8 cellular contexts compared by ENCODE assay signal in genomic region chr2:219552382-219553167, GRCh38. TPM values are rescaled to one million over a fixed set of nuclear protein-coding genes. Genes with fewer than 3 reads are reported as not detected.
A peak's percentile ranks its signal among the peaks of the same experiment; 100 is the strongest.
DNase-seq lines count a peak whose midpoint lies in the region; ATAC-seq and TF ChIP-seq lines count a peak whose summit lies in the region.

No MANE protein-coding gene starts in this region.

- H3K36me3 ChIP-seq in HUES64 (ENCODE audit: insufficient read depth, low read length) (peaks cover 4% of the 10 kb centered on the region; the same call in 1 of the 2 replicates), SJCRH30 (no peaks in the 10 kb centered on the region)

- no peak for TF ChIP-seq CTCF in omental fat pad (IDR thresholded peaks at IDR 0.05)

- peak overlapping the region; percentile 61; the same call in 1 of the 2 replicates for H3K27ac ChIP-seq in HUES64 (ENCODE audit: low read depth, low read length)
- peak overlapping the region; percentile 41; the same call in 1 of the 2 replicates for H3K27ac ChIP-seq in SJCRH30
- H3K27ac ChIP-seq in substantia nigra (ENCODE audit: low read depth, low read length, poor library complexity, severe bottlenecking) = peak overlapping the region; percentile 38

- CTCF ChIA-PET in activated naive CD4-positive, alpha-beta T cell treated with anti-CD3 and anti-CD28 coated beads, Interleukin-2, amount 10 ng/mL, durations not matched to agents 7 days and 5 days (lab: Charles Lee) = interaction anchor here (4.1 to 6.0 kb wide), 2 partner anchors 8 to 10 kb away, joined by 23 to 30 read pairs; partner anchors contain the start of genes CHPF and TMEM198

- H3K9me3 Mint-ChIP-seq in activated naive CD4-positive, alpha-beta T cell treated with anti-CD3 and anti-CD28 coated beads, Interleukin-2, amount 10 ng/mL, durations not matched to agents 7 days and 5 days = no peaks in the 10 kb centered on the region

- WGBS in HUES64 = 1% methylated on average over 99 of the region's 99 CpGs

- peak overlapping the region; percentile 71 for H3K4me3 Mint-ChIP-seq in activated naive CD4-positive, alpha-beta T cell treated with anti-CD3 and anti-CD28 coated beads, Interleukin-2, amount 10 ng/mL, durations not matched to agents 7 days and 5 days

- peaks cover 33% of the 10 kb centered on the region for H3K27me3 ChIP-seq in HUES64 (ENCODE audit: insufficient read depth, low read length)
- no peaks in the 10 kb centered on the region for H3K27me3 ChIP-seq in SJCRH30

- H3K36me3 Mint-ChIP-seq in activated naive CD4-positive, alpha-beta T cell treated with anti-CD3 and anti-CD28 coated beads, Interleukin-2, amount 10 ng/mL, durations not matched to agents 7 days and 5 days = no peaks in the 10 kb centered on the region

- H3K9ac ChIP-seq in HUES64 (ENCODE audit: low read depth, low read length) = peak overlapping the region; percentile 35; the same call in 1 of the 2 replicates

- peak; percentile 94 for DNase-seq in DMS 273 (lab: John Stamatoyannopoulos, UW; ENCODE audit: unreplicated experiment)
- peak; percentile 89 to 90 for DNase-seq in SJCRH30
- DNase-seq in activated naive CD4-positive, alpha-beta T cell treated with anti-CD3 and anti-CD28 coated beads, Interleukin-2, amount 10 ng/mL, durations not matched to agents 7 days and 5 days = peak; percentile 82
- peak; percentile 84 for DNase-seq in glomerular visceral epithelial cell (ENCODE audit: extremely low spot score)
- DNase-seq in omental fat pad (ENCODE audit: low spot score) = peak; percentile 77
- DNase-seq in substantia nigra (lab: John Stamatoyannopoulos, UW) = peak in 48 of 49 donors; percentile 7 to 99 (median 71)

- peaks cover 10% of the 10 kb centered on the region for H3K4me1 Mint-ChIP-seq in activated naive CD4-positive, alpha-beta T cell treated with anti-CD3 and anti-CD28 coated beads, Interleukin-2, amount 10 ng/mL, durations not matched to agents 7 days and 5 days

- H3K4me3 ChIP-seq in HUES64 (ENCODE audit: low read length) (peak overlapping the region; percentile 79), SJCRH30 (peak overlapping the region; percentile 72)

- peaks cover 3% of the 10 kb centered on the region; the same call in 1 of the 2 replicates for H3K4me1 ChIP-seq in HUES64 (ENCODE audit: insufficient read depth, low read length)
- peaks cover 6% of the 10 kb centered on the region; the same call in 1 of the 2 replicates for H3K4me1 ChIP-seq in SJCRH30

- peak overlapping the region; percentile 50 for H3K27ac Mint-ChIP-seq in activated naive CD4-positive, alpha-beta T cell treated with anti-CD3 and anti-CD28 coated beads, Interleukin-2, amount 10 ng/mL, durations not matched to agents 7 days and 5 days

- ATAC-seq in GM21528 (IDR thresholded peaks at IDR 0.05; ENCODE audit: low FRiP score, unreplicated experiment) = peak; percentile 88
- peak; percentile 89 for ATAC-seq in omental fat pad (ENCODE audit: low FRiP score)

- H3K9me3 ChIP-seq in HUES64 (ENCODE audit: insufficient read depth, low read depth, low read length) (no peaks in the 10 kb centered on the region), SJCRH30 (replicated peaks) (no peaks in the 10 kb centered on the region)

- peaks cover 62% of the 10 kb centered on the region for H3K27me3 Mint-ChIP-seq in activated naive CD4-positive, alpha-beta T cell treated with anti-CD3 and anti-CD28 coated beads, Interleukin-2, amount 10 ng/mL, durations not matched to agents 7 days and 5 days

RNA-seq across cellular contexts. Expression of gene TMEM198, which starts 8.7 kb away (rescaled TPM):
- polyA plus RNA-seq in HUES64 (2013, experiment 1 of 2) = 6.3 TPM
- 5.6 TPM for polyA plus RNA-seq in HUES64 (2013, experiment 2 of 2)
- total RNA-seq in SJCRH30 (2014; rRNA removed; shearing (Covaris generic)) = 8.1 and 8.2 TPM in 2 replicates
- 1 to 10 TPM; 1.9 to 6.2 (median 2.9) TPM for total RNA-seq in omental fat pad

RNA-seq across cellular contexts. Expression of gene CHPF, which starts 9.0 kb away (rescaled TPM):
- polyA plus RNA-seq in HUES64 (2013, experiment 1 of 2) = 39.6 TPM
- 37.0 TPM for polyA plus RNA-seq in HUES64 (2013, experiment 2 of 2)
- total RNA-seq in SJCRH30 (2014; rRNA removed; shearing (Covaris generic)) = 41.8 and 44.0 TPM in 2 replicates
- total RNA-seq in omental fat pad = 10 to 100 TPM; 32.6 to 70.8 (median 45.5) TPM

RNA-seq across cellular contexts. Expression of gene OBSL1, which starts 18.8 kb away (rescaled TPM):
- polyA plus RNA-seq in HUES64 (2013, experiment 1 of 2) = 56.3 TPM
- 65.5 TPM for polyA plus RNA-seq in HUES64 (2013, experiment 2 of 2)
- 67.8 and 71.6 TPM in 2 replicates for total RNA-seq in SJCRH30 (2014; rRNA removed; shearing (Covaris generic))
- total RNA-seq in omental fat pad = 100 to 1,000 TPM in 2 of 4 donors, 10 to 100 TPM in 2; 68.6 to 117 (median 88.7) TPM

RNA-seq across cellular contexts. Expression of gene INHA, which starts 19.5 kb away (rescaled TPM):
- polyA plus RNA-seq in HUES64 (2013, experiment 1 of 2) = 0.30 TPM
- 0.51 TPM for polyA plus RNA-seq in HUES64 (2013, experiment 2 of 2)
- total RNA-seq in SJCRH30 (2014; rRNA removed; shearing (Covaris generic)) = 0.65 and 1.4 TPM in 2 replicates
- total RNA-seq in omental fat pad = 1 to 10 TPM in 1 of 4 donors, under 1 TPM in 1, not detected in 2; 0.88 to 1.1 TPM

RNA-seq across cellular contexts. Expression of gene ASIC4, which starts 38.3 kb away (rescaled TPM):
- 0.10 TPM for polyA plus RNA-seq in HUES64 (2013, experiment 1 of 2)
- 0.51 TPM for polyA plus RNA-seq in HUES64 (2013, experiment 2 of 2)
- total RNA-seq in SJCRH30 (2014; rRNA removed; shearing (Covaris generic)) = 0.46 and 0.67 TPM in 2 replicates
- total RNA-seq in omental fat pad = under 1 TPM in 2 of 4 donors, not detected in 2; 0.12 to 0.19 TPM

Comparison
In these comparisons a context has a peak if more than half of its experiments do, and no peak if none do; other contexts are left out.
1. Peak in every context shown above with its lines: DNase-seq, ATAC-seq, H3K4me3 ChIP-seq and H3K27ac ChIP-seq.